Comparison of ENCODE assay signal across 1 cellular context in genomic region chr21:44702973-44703730, GRCh38.
A peak's percentile ranks its signal among the peaks of the same experiment; 100 is the strongest.
TF ChIP-seq lines count a peak whose summit lies in the region.

No MANE protein-coding gene starts in this region.

TF ChIP-seq in HepG2, 621 proteins besides CTCF, POLR2A, EP300 and RAD21 (continued from another document and continues in another):
- TF ChIP-seq CERS6 (CRISPR knock-in tag; IDR thresholded peaks at IDR 0.05) = no peak
- no peak for TF ChIP-seq ZNF513 (CRISPR knock-in tag; conservative IDR thresholded peaks at IDR 0.05)
- no peak for TF ChIP-seq CHCHD3 (CRISPR knock-in tag; IDR thresholded peaks at IDR 0.05)
- no peak for TF ChIP-seq DR1 (CRISPR knock-in tag; IDR thresholded peaks at IDR 0.05)
- TF ChIP-seq ARID3A (IDR thresholded peaks at IDR 0.05; ENCODE audit: low read depth, low read length) = no peak
- no peak for TF ChIP-seq ZSCAN5A (CRISPR knock-in tag; IDR thresholded peaks at IDR 0.05; ENCODE audit: borderline replicate concordance)
- no peak for TF ChIP-seq HNRNPK (IDR thresholded peaks at IDR 0.05; ENCODE audit: low read depth, low read length, poor library complexity, severe bottlenecking)
- TF ChIP-seq SNAI1 (CRISPR knock-in tag; IDR thresholded peaks at IDR 0.05; ENCODE audit: borderline replicate concordance) = no peak
- TF ChIP-seq ZC3H4 (CRISPR knock-in tag; IDR thresholded peaks at IDR 0.05; ENCODE audit: borderline replicate concordance) = no peak
- TF ChIP-seq ZNF552 (CRISPR knock-in tag; IDR thresholded peaks at IDR 0.05; ENCODE audit: borderline replicate concordance) = no peak
- TF ChIP-seq GFI1 (CRISPR knock-in tag; IDR thresholded peaks at IDR 0.05; ENCODE audit: borderline replicate concordance) = no peak
- TF ChIP-seq ZNF367 (CRISPR knock-in tag; IDR thresholded peaks at IDR 0.05; ENCODE audit: borderline replicate concordance) = no peak
- TF ChIP-seq MXD1 (CRISPR knock-in tag; IDR thresholded peaks at IDR 0.05) = no peak
- peak; percentile 90 for TF ChIP-seq ZNF33B (CRISPR knock-in tag; IDR thresholded peaks at IDR 0.05)
- TF ChIP-seq ZSCAN21 (CRISPR knock-in tag; IDR thresholded peaks at IDR 0.05; ENCODE audit: borderline replicate concordance) = 0 out of 2 replicates have a peak, but pooled peaks have one; percentile 83
- no peak for TF ChIP-seq ZNF570 (CRISPR knock-in tag; IDR thresholded peaks at IDR 0.05; ENCODE audit: borderline replicate concordance)
- TF ChIP-seq TIGD3 (CRISPR knock-in tag; IDR thresholded peaks at IDR 0.05; ENCODE audit: borderline replicate concordance) = no peak
- no peak for TF ChIP-seq CHD4 (IDR thresholded peaks at IDR 0.05; ENCODE audit: borderline replicate concordance, low read length)
- TF ChIP-seq RFX1 (IDR thresholded peaks at IDR 0.05) = no peak
- TF ChIP-seq IKZF5 (CRISPR knock-in tag; IDR thresholded peaks at IDR 0.05) = peak; percentile 49; the same call in 1 of the 2 replicates
- no peak for TF ChIP-seq CAMTA2 (CRISPR knock-in tag; IDR thresholded peaks at IDR 0.05; ENCODE audit: borderline replicate concordance)
- TF ChIP-seq ZNF704 (CRISPR knock-in tag; IDR thresholded peaks at IDR 0.05; ENCODE audit: borderline replicate concordance) = no peak
- TF ChIP-seq TCF12 (IDR thresholded peaks at IDR 0.05) = no peak
- TF ChIP-seq TCF12 (CRISPR knock-in tag; IDR thresholded peaks at IDR 0.05) = no peak
- TF ChIP-seq ZNF563 (CRISPR knock-in tag; IDR thresholded peaks at IDR 0.05) = no peak
- no peak for TF ChIP-seq ZNF770 (CRISPR knock-in tag; IDR thresholded peaks at IDR 0.05)
- no peak for TF ChIP-seq TSC22D2 (CRISPR knock-in tag; IDR thresholded peaks at IDR 0.05; ENCODE audit: borderline replicate concordance)
- TF ChIP-seq SOX13 (IDR thresholded peaks at IDR 0.05) = no peak
- no peak; a peak in 1 of 4 replicates for TF ChIP-seq SOX13 (CRISPR knock-in tag; conservative IDR thresholded peaks at IDR 0.05 in 1 of 2, IDR thresholded peaks at IDR 0.05 in 1 of 2)
- TF ChIP-seq DRAP1 (CRISPR knock-in tag; IDR thresholded peaks at IDR 0.05) = peak; percentile 37; the same call in 1 of the 2 replicates
- peak; percentile 55; the same call in 1 of the 2 replicates for TF ChIP-seq ZNF558 (CRISPR knock-in tag; IDR thresholded peaks at IDR 0.05; ENCODE audit: borderline replicate concordance)
- no peak for TF ChIP-seq SALL2 (CRISPR knock-in tag; IDR thresholded peaks at IDR 0.05)
- TF ChIP-seq MAFF (IDR thresholded peaks at IDR 0.05; ENCODE audit: low read depth, low read length) = no peak
- no peak for TF ChIP-seq HNRNPL (IDR thresholded peaks at IDR 0.05; ENCODE audit: low read depth, low read length)
- no peak for TF ChIP-seq NFRKB (IDR thresholded peaks at IDR 0.05)
- no peak for TF ChIP-seq GATAD1 (CRISPR knock-in tag; IDR thresholded peaks at IDR 0.05)
- TF ChIP-seq HDAC1 (CRISPR knock-in tag; IDR thresholded peaks at IDR 0.05) = peak; percentile 46; the same call in 1 of the 2 replicates
- TF ChIP-seq ATM (IDR thresholded peaks at IDR 0.05; ENCODE audit: borderline replicate concordance) = no peak
- TF ChIP-seq ZEB1 (IDR thresholded peaks at IDR 0.05; ENCODE audit: insufficient replicate concordance, low read depth) = no peak
- no peak for TF ChIP-seq NCOA5 (CRISPR knock-in tag; IDR thresholded peaks at IDR 0.05)
- no peak for TF ChIP-seq ZKSCAN5 (CRISPR knock-in tag; IDR thresholded peaks at IDR 0.05)
- TF ChIP-seq ATAD3A (CRISPR knock-in tag; IDR thresholded peaks at IDR 0.05) = no peak
- TF ChIP-seq ZNF724P (CRISPR knock-in tag; IDR thresholded peaks at IDR 0.05; ENCODE audit: borderline replicate concordance) = 0 out of 2 replicates have a peak, but pooled peaks have one; percentile 43
- TF ChIP-seq ZBTB1 (CRISPR knock-in tag; IDR thresholded peaks at IDR 0.05; ENCODE audit: borderline replicate concordance) = no peak
- TF ChIP-seq ZNF615 (CRISPR knock-in tag; IDR thresholded peaks at IDR 0.05; ENCODE audit: borderline replicate concordance) = no peak
- TF ChIP-seq KDM2A (CRISPR knock-in tag; IDR thresholded peaks at IDR 0.05; ENCODE audit: borderline replicate concordance, low read depth) = peak; percentile 42; the same call in 1 of the 2 replicates
- no peak for TF ChIP-seq ZMYM3 (CRISPR knock-in tag; IDR thresholded peaks at IDR 0.05)
- TF ChIP-seq DNMT3B (CRISPR knock-in tag; conservative IDR thresholded peaks at IDR 0.05) = no peak
- TF ChIP-seq AGO2 (optimal IDR thresholded peaks at IDR 0.05; ENCODE audit: low read depth, low read length) = no peak
- TF ChIP-seq SRY (CRISPR knock-in tag; IDR thresholded peaks at IDR 0.05) = peak; percentile 71; the same call in 1 of the 2 replicates
- no peak for TF ChIP-seq ZNF691 (CRISPR knock-in tag; IDR thresholded peaks at IDR 0.05; ENCODE audit: borderline replicate concordance, low read depth)
- TF ChIP-seq TMF1 (CRISPR knock-in tag; IDR thresholded peaks at IDR 0.05; ENCODE audit: low read depth) = no peak
- peak; percentile 40; the same call in 1 of the 2 replicates for TF ChIP-seq ZBTB7A (CRISPR knock-in tag; IDR thresholded peaks at IDR 0.05)
- TF ChIP-seq SMYD3 (CRISPR knock-in tag; IDR thresholded peaks at IDR 0.05) = no peak
- TF ChIP-seq ATF3 (CRISPR knock-in tag; IDR thresholded peaks at IDR 0.05) = no peak
- TF ChIP-seq MIER3 (CRISPR knock-in tag; IDR thresholded peaks at IDR 0.05; ENCODE audit: borderline replicate concordance) = peak; percentile 73; the same call in 1 of the 2 replicates
- 0 out of 2 replicates have a peak, but pooled peaks have one; percentile 28 for TF ChIP-seq HOXA5 (CRISPR knock-in tag; IDR thresholded peaks at IDR 0.05)
- no peak for TF ChIP-seq ZNF891 (CRISPR knock-in tag; IDR thresholded peaks at IDR 0.05)
- TF ChIP-seq ATF4 (CRISPR knock-in tag; IDR thresholded peaks at IDR 0.05) = peak in 1 of 2 experiments; percentile 74; a peak in 2 of 4 replicates
- peak; percentile 70 for TF ChIP-seq ZFX (CRISPR knock-in tag; IDR thresholded peaks at IDR 0.05; ENCODE audit: low read depth)
- TF ChIP-seq KLF16 (CRISPR knock-in tag; IDR thresholded peaks at IDR 0.05) = peak in 1 of 2 experiments; percentile 70; a peak in 2 of 4 replicates
